9 cellular contexts compared by ENCODE assay signal in genomic region chr2:10493636-10494281, GRCh38. TPM values are rescaled to one million over a fixed set of nuclear protein-coding genes. Genes with fewer than 3 reads are reported as not detected.
A peak's percentile ranks its signal among the peaks of the same experiment; 100 is the strongest.
DNase-seq lines count a peak whose midpoint lies in the region; ATAC-seq and TF ChIP-seq lines count a peak whose summit lies in the region.
"Had no signal": no experiment of that assay in that cellular context is flagged by ENCODE, and none has a peak within 500 bp of the region (broad histone marks: within the 10 kb centered on the region; RNA-seq: fewer than 3 reads in every experiment).

No MANE protein-coding gene starts in this region.

- H3K27me3 ChIP-seq in suprapubic skin = peaks cover 5% of the 10 kb centered on the region

- ATAC-seq in HG02571 (IDR thresholded peaks at IDR 0.05; ENCODE audit: unreplicated experiment) = peak; percentile 81

- no peaks in the 10 kb centered on the region for H3K9me3 ChIP-seq in suprapubic skin

- TF ChIP-seq CTCF in GM12864 (IDR thresholded peaks at IDR 0.05; ENCODE audit: low read depth, low read length, missing control alignments) (no peak), suprapubic skin (IDR thresholded peaks at IDR 0.05) (no peak), foreskin fibroblast (IDR thresholded peaks at IDR 0.05; ENCODE audit: low read depth, low read length) (no peak)

- TF ChIP-seq EP300 in suprapubic skin (IDR thresholded peaks at IDR 0.05) = no peak

- no peaks in the 10 kb centered on the region for H3K36me3 ChIP-seq in suprapubic skin

- H3K4me1 ChIP-seq in suprapubic skin = peaks cover 24% of the 10 kb centered on the region

- H3K4me3 ChIP-seq in GM12864 (ENCODE audit: low read depth, low read length) = no peak overlapping the region
- H3K4me3 ChIP-seq in suprapubic skin = no peak overlapping the region
- no peak overlapping the region for H3K4me3 ChIP-seq in foreskin fibroblast (ENCODE audit: low read depth in 1 of 2, low read length in 2 of 2)

- no peak for TF ChIP-seq POLR2A in suprapubic skin (IDR thresholded peaks at IDR 0.05)

- WGBS in suprapubic skin = 56% methylated on average over 15 of the region's 22 CpGs

- DNase-seq in GM12864 (ENCODE audit: low read depth) (peak; percentile 25), NCI-H510A (lab: John Stamatoyannopoulos, UW) (peak; percentile 60), activated T-cell treated with anti-CD3 and anti-CD28 coated beads for 48 hours (ENCODE audit: low read depth) (peak; percentile 76), islet precursor cell (peak; percentile 51), suprapubic skin (ENCODE audit: low spot score in 2 of 2) (no peak), foreskin fibroblast (no peak)
- peak; percentile 52 to 65 for DNase-seq in stimulated activated CD8-positive, alpha-beta memory T cell treated with anti-CD3 and anti-CD28 coated beads, Interleukin-2, amount 100 ng/mL, for 1 hour (ENCODE audit: low read depth in 2 of 2)

- no peak overlapping the region for H3K27ac ChIP-seq in suprapubic skin
- H3K27ac ChIP-seq: KMS-11 had no signal

RNA-seq across cellular contexts. Expression of gene ODC1, which starts 45.6 kb away (rescaled TPM):
- total RNA-seq in suprapubic skin = 10 to 100 TPM; 16.5 to 76.6 (median 40.8) TPM

Comparison
In these comparisons a context has a peak if more than half of its experiments do, and no peak if none do; other contexts are left out.
1. DNase-seq: peak in GM12864 (single experiment), NCI-H510A (single experiment), activated T-cell treated with anti-CD3 and anti-CD28 coated beads for 48 hours (single experiment), islet precursor cell (single experiment) and stimulated activated CD8-positive, alpha-beta memory T cell treated with anti-CD3 and anti-CD28 coated beads, Interleukin-2, amount 100 ng/mL, for 1 hour (2 of 2); none in suprapubic skin (0 of 2) and foreskin fibroblast (0 of 2).